Comparison of ENCODE assay signal across 8 cellular contexts in genomic region chr2:63589148-63589972, GRCh38. TPM values are rescaled to one million over a fixed set of nuclear protein-coding genes. Genes with fewer than 3 reads are reported as not detected.
DNase-seq lines count a peak whose midpoint lies in the region; ATAC-seq and TF ChIP-seq lines count a peak whose summit lies in the region.

No MANE protein-coding gene starts in this region.

- intact Hi-C loops in CD14-positive monocyte (cut with micrococcal nuclease) = loop anchor here (5.0 to 10.0 kb wide), 3 partner anchors 253 to 885 kb away; partner anchors contain the start of genes UGP2 (in 2 of the 2) and EHBP1 (in 1 of the 2)

- H3K4me1 ChIP-seq in HUES6 (ENCODE audit: control insufficient read depth, insufficient read depth, low read length) = peaks cover 6% of the 10 kb centered on the region
- H3K4me1 ChIP-seq in hepatocyte (ENCODE audit: insufficient read depth) = peaks cover 18% of the 10 kb centered on the region

- H3K4me2 ChIP-seq in hepatocyte = peak overlapping the region; percentile 81

- H3K4me3 ChIP-seq in HUES6 (ENCODE audit: low read depth, low read length) (peak overlapping the region; percentile 82), hepatocyte (peak overlapping the region; percentile 87), skin epidermis (peak overlapping the region; percentile 64 to 91 (median 80))

- no peaks in the 10 kb centered on the region for H3K27me3 ChIP-seq in HUES6 (ENCODE audit: control insufficient read depth, insufficient read depth, low read length)
- H3K27me3 ChIP-seq in hepatocyte = no peaks in the 10 kb centered on the region

- H3K27me3 Mint-ChIP-seq in CD14-positive monocyte (ENCODE audit: low read depth in 3 of 3) = peaks cover 0 to 1% (median 0%) of the 10 kb centered on the region in 3 donors
- no peaks in the 10 kb centered on the region for H3K27me3 Mint-ChIP-seq in activated naive CD8-positive, alpha-beta T cell treated with anti-CD3 and anti-CD28 coated beads for 36 hours

- peak overlapping the region; percentile 32; the same call in 1 of the 2 replicates for H3K27ac ChIP-seq in HUES6 (ENCODE audit: low read depth, low read length)
- peak overlapping the region; percentile 77 for H3K27ac ChIP-seq in hepatocyte
- peak overlapping the region; percentile 16 to 94 (median 84) for H3K27ac ChIP-seq in skin epidermis

- peaks cover 71% of the 10 kb centered on the region for H3K79me2 ChIP-seq in hepatocyte

- peak overlapping the region; percentile 83 for H3K9ac ChIP-seq in HUES6 (ENCODE audit: low read length)

- no peaks in the 10 kb centered on the region for H3K9me3 ChIP-seq in HUES6 (ENCODE audit: control insufficient read depth, insufficient read depth, low read depth, low read length)
- no peaks in the 10 kb centered on the region for H3K9me3 ChIP-seq in hepatocyte (ENCODE audit: low read depth)

- DNase-seq in CD14-positive monocyte (ENCODE audit: low spot score) (no peak), hepatocyte (ENCODE audit: low spot score) (peak; percentile 34), AG08395 (ENCODE audit: low spot score) (no peak)
- no peak for DNase-seq in activated naive CD8-positive, alpha-beta T cell treated with anti-CD3 and anti-CD28 coated beads for 36 hours

- H4K20me1 ChIP-seq in hepatocyte (ENCODE audit: insufficient read depth, poor library complexity, severe bottlenecking) = no peaks in the 10 kb centered on the region

- H3K36me3 ChIP-seq in HUES6 (ENCODE audit: control insufficient read depth, insufficient read depth, low read length) (peaks cover 26% of the 10 kb centered on the region), hepatocyte (replicated peaks; ENCODE audit: insufficient read depth, low read depth) (no peaks in the 10 kb centered on the region)

- H3K36me3 Mint-ChIP-seq in CD14-positive monocyte = peaks cover 9 to 12% of the 10 kb centered on the region in 2 donors
- peaks cover 25% of the 10 kb centered on the region for H3K36me3 Mint-ChIP-seq in activated naive CD8-positive, alpha-beta T cell treated with anti-CD3 and anti-CD28 coated beads for 36 hours

- peak overlapping the region; percentile 77 for H2AFZ ChIP-seq in hepatocyte

- ATAC-seq in GM19351 (IDR thresholded peaks at IDR 0.05; ENCODE audit: unreplicated experiment) (peak; percentile 3), HG03565 (IDR thresholded peaks at IDR 0.05; ENCODE audit: unreplicated experiment) (no peak)

- H3K9me3 Mint-ChIP-seq in CD14-positive monocyte = no peaks in the 10 kb centered on the region
- no peaks in the 10 kb centered on the region for H3K9me3 Mint-ChIP-seq in activated naive CD8-positive, alpha-beta T cell treated with anti-CD3 and anti-CD28 coated beads for 36 hours

- no peaks in the 10 kb centered on the region for H3K9me2 ChIP-seq in hepatocyte (replicated peaks; ENCODE audit: insufficient read depth)

- peaks cover 36% of the 10 kb centered on the region for H3K4me1 Mint-ChIP-seq in CD14-positive monocyte
- peaks cover 44% of the 10 kb centered on the region for H3K4me1 Mint-ChIP-seq in activated naive CD8-positive, alpha-beta T cell treated with anti-CD3 and anti-CD28 coated beads for 36 hours

- WGBS in hepatocyte (ENCODE audit: low lambda C conversion rate, missing lambda C conversion rate) = 6% methylated on average over 26 of the region's 26 CpGs

- peak overlapping the region; percentile 99 for H3K4me3 Mint-ChIP-seq in CD14-positive monocyte
- peak overlapping the region; percentile 98 for H3K4me3 Mint-ChIP-seq in activated naive CD8-positive, alpha-beta T cell treated with anti-CD3 and anti-CD28 coated beads for 36 hours

- TF ChIP-seq CTCF in CD14-positive monocyte (IDR thresholded peaks at IDR 0.05) (no peak), hepatocyte (IDR thresholded peaks at IDR 0.05; ENCODE audit: poor library complexity) (no peak)

- H3K27ac Mint-ChIP-seq in CD14-positive monocyte = peak overlapping the region; percentile 98 to 100 (median 99)
- peak overlapping the region; percentile 96 for H3K27ac Mint-ChIP-seq in activated naive CD8-positive, alpha-beta T cell treated with anti-CD3 and anti-CD28 coated beads for 36 hours

RNA-seq across cellular contexts. Expression of gene MDH1, which starts 0.6 kb away (rescaled TPM):
- polyA plus RNA-seq in CD14-positive monocyte (100 to 1,000 TPM; 197 to 218 TPM), hepatocyte (285 and 298 TPM in 2 replicates)
- 100 to 1,000 TPM; 235 to 241 TPM for total RNA-seq in activated naive CD8-positive, alpha-beta T cell treated with anti-CD3 and anti-CD28 coated beads for 36 hours
- 288 and 297 TPM in 2 replicates for total RNA-seq in hepatocyte

RNA-seq across cellular contexts. Expression of gene WDPCP, which starts 1.1 kb away (rescaled TPM):
- 1 to 10 TPM; 3.3 to 3.7 TPM for polyA plus RNA-seq in CD14-positive monocyte
- 1 to 10 TPM; 7.8 to 8.0 TPM for total RNA-seq in activated naive CD8-positive, alpha-beta T cell treated with anti-CD3 and anti-CD28 coated beads for 36 hours
- 9.5 and 12.8 TPM in 2 replicates for total RNA-seq in hepatocyte
- 4.9 and 6.9 TPM in 2 replicates for polyA plus RNA-seq in hepatocyte

Comparison
In these comparisons a context has a peak if more than half of its experiments do, and no peak if none do; other contexts are left out.
1. H3K27ac ChIP-seq: peak in every context shown above with its lines; median percentile 84 in skin epidermis; 77 in hepatocyte; 32 in HUES6.